Comparison of ENCODE assay signal across 9 cellular contexts in the genomic region with DNA sequence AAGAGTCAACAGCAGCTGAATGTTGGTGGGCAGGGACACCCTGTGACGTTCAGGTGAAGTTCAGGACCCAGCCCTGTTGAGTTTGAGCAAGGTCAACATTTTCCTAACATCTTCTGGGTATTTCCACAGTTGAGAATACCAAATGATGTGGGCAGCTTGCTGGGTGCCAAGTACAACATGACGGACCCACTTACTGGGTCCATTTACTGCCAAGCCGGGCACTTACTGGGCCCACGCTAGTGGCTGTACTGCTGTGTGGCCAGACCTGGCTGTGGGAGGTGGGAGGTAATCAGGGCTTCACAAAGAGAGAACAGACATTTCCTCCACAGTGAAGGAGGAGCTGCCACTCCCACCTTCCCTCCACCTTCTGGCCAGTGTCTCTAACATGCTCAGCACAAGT.
"Had no signal": no experiment of that assay in that cellular context is flagged by ENCODE, and none has a peak within 500 bp of the region (broad histone marks: within the 10 kb centered on the region; RNA-seq: fewer than 3 reads in every experiment).

No MANE protein-coding gene starts in this region.

- H3K9me3 ChIP-seq: neutrophil had no signal

- H3K36me3 ChIP-seq: neutrophil had no signal

- DNase-seq: activated CD4-positive, alpha-beta T cell treated with anti-CD3 and anti-CD28 coated beads for 48 hours; activated naive CD4-positive, alpha-beta T cell treated with anti-CD3 and anti-CD28 coated beads for 36 hours; cortex of kidney; effector memory CD8-positive, alpha-beta T cell; naive thymus-derived CD4-positive, alpha-beta T cell; retina; T-helper 17 cell had no signal

- ATAC-seq: effector memory CD8-positive, alpha-beta T cell; naive thymus-derived CD4-positive, alpha-beta T cell; T-helper 17 cell; WTC11 had no signal

- H3K36me3 Mint-ChIP-seq: naive thymus-derived CD4-positive, alpha-beta T cell had no signal

- H3K9me3 Mint-ChIP-seq: activated naive CD4-positive, alpha-beta T cell treated with anti-CD3 and anti-CD28 coated beads for 36 hours; effector memory CD8-positive, alpha-beta T cell; naive thymus-derived CD4-positive, alpha-beta T cell had no signal

- H3K4me1 Mint-ChIP-seq: T-helper 17 cell had no signal

- H3K27me3 ChIP-seq: neutrophil had no signal

- H3K4me3 Mint-ChIP-seq: activated naive CD4-positive, alpha-beta T cell treated with anti-CD3 and anti-CD28 coated beads for 36 hours; effector memory CD8-positive, alpha-beta T cell; naive thymus-derived CD4-positive, alpha-beta T cell; T-helper 17 cell; WTC11 had no signal
